Comparison of ENCODE assay signal across 26 cellular contexts in the genomic region with DNA sequence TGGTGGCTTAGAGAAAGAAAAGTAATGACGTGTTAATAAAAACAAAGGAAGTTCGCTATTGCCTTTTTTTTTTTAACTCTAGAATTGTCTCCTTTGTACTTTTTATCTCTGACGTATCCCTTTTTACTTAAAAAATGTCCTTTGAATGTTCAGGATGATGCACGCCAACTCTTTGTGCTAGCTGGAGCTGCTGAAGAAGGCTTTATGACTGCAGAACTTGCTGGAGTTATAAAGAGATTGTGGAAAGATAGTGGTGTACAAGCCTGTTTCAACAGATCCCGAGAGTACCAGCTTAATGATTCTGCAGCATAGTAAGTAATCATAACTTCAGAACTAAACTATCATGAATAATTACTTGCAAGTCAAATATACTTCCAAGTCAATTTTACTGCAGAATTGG.
DNase-seq lines count a peak whose midpoint lies in the region; ATAC-seq, FAIRE-seq and TF ChIP-seq lines count a peak whose summit lies in the region.
"Had no signal": no experiment of that assay in that cellular context is flagged by ENCODE, and none has a peak within 500 bp of the region (broad histone marks: within the 10 kb centered on the region; RNA-seq: fewer than 3 reads in every experiment).

No MANE protein-coding gene starts in this region.

- no peaks in the 10 kb centered on the region for H3K9me1 ChIP-seq in keratinocyte (ENCODE audit: control insufficient read depth, extremely low read depth, insufficient read depth, low read length)

- H3K27me3 ChIP-seq in mammary epithelial cell (ENCODE audit: insufficient read depth, low read length) (no peaks in the 10 kb centered on the region), dorsolateral prefrontal cortex (no peaks in the 10 kb centered on the region), keratinocyte (ENCODE audit: control insufficient read depth, extremely low read depth, insufficient read depth, low read length) (no peaks in the 10 kb centered on the region), ovary (no peaks in the 10 kb centered on the region)
- H3K27me3 ChIP-seq: BE2C; BLaER1 treated with 17β-estradiol and CSF1 and Interleukin-3, amounts not matched to agents 10 nM and 100 nM had no signal

- in situ Hi-C loops in mammary epithelial cell (cut with MboI; ENCODE audit: low sequenced_read_pairs in 2 of 2): no loop called here

- H3K79me2 ChIP-seq in mammary epithelial cell (ENCODE audit: insufficient read depth, low read length) (peaks cover 38% of the 10 kb centered on the region), keratinocyte (ENCODE audit: control insufficient read depth, insufficient read depth, low read length) (peaks cover 11% of the 10 kb centered on the region)

- no peak overlapping the region for H3K27ac ChIP-seq in mammary epithelial cell (ENCODE audit: insufficient read depth, low read depth, low read length)
- H3K27ac ChIP-seq in dorsolateral prefrontal cortex: peak overlapping the region in 52 of 59 donors; percentile 2 to 99 (median 57)
- H3K27ac ChIP-seq in keratinocyte (ENCODE audit: control insufficient read depth, insufficient read depth, low read length): no peak overlapping the region
- H3K27ac ChIP-seq in ovary: no peak overlapping the region
- H3K27ac ChIP-seq: 22Rv1; BLaER1 treated with 17β-estradiol and CSF1 and Interleukin-3, amounts not matched to agents 10 nM and 100 nM had no signal

- H3K36me3 ChIP-seq in mammary epithelial cell (ENCODE audit: insufficient read depth, low read length) (peaks cover 12% of the 10 kb centered on the region), keratinocyte (ENCODE audit: control insufficient read depth in 2 of 2, extremely low read depth in 1 of 2, insufficient read depth in 2 of 2, low read length in 2 of 2) (peaks cover 0 to 6% of the 10 kb centered on the region in 2 experiments), ovary (no peaks in the 10 kb centered on the region)

- peaks cover 41% of the 10 kb centered on the region for H3K36me3 Mint-ChIP-seq in MCF 10A (ENCODE audit: insufficient read depth, unreplicated experiment)
- H3K36me3 Mint-ChIP-seq: CD4-positive, alpha-beta memory T cell had no signal

- ATAC-seq in GM21619 (IDR thresholded peaks at IDR 0.05; ENCODE audit: unreplicated experiment) (no peak), HG03159 (IDR thresholded peaks at IDR 0.05; ENCODE audit: unreplicated experiment) (no peak)

- intact Hi-C loops in mammary epithelial cell (cut with micrococcal nuclease) (no loop called here), MCF 10A (cut with micrococcal nuclease) (no loop called here), dorsolateral prefrontal cortex (cut with DNase I) (no loop called here), ovary (cut with DNase I) (no loop called here)

- TF ChIP-seq CTCF in mammary epithelial cell (conservative IDR thresholded peaks at IDR 0.05 in 1 of 2, IDR thresholded peaks at IDR 0.05 in 1 of 2; ENCODE audit: extremely low read depth in 1 of 2, insufficient read depth in 1 of 2, low read depth in 1 of 2, low read length in 2 of 2) (no peak), MCF 10A (IDR thresholded peaks at IDR 0.05; ENCODE audit: unreplicated experiment) (no peak), dorsolateral prefrontal cortex (IDR thresholded peaks at IDR 0.05 in 54 of 56, conservative IDR thresholded peaks at IDR 0.05 in 2 of 56; ENCODE audit: low read depth in 1 of 56, partially characterized antibody in 56 of 56) (no peak), keratinocyte (optimal IDR thresholded peaks at IDR 0.05 in 1 of 3, IDR thresholded peaks at IDR 0.05 in 1 of 3, conservative IDR thresholded peaks at IDR 0.05 in 1 of 3; ENCODE audit: extremely low read depth in 1 of 3, insufficient read depth in 2 of 3, low read length in 3 of 3) (no peak), ovary (IDR thresholded peaks at IDR 0.05) (no peak)

- H3K27ac Mint-ChIP-seq in MCF 10A (ENCODE audit: low read depth, unreplicated experiment): no peak overlapping the region
- H3K27ac Mint-ChIP-seq: CD14-positive monocyte; CD4-positive, alpha-beta memory T cell; HFFc6 had no signal

- H3K4me1 ChIP-seq in mammary epithelial cell (ENCODE audit: insufficient read depth, low read length) (peaks cover 6% of the 10 kb centered on the region), keratinocyte (ENCODE audit: control insufficient read depth, extremely low read depth, insufficient read depth, low read length) (peaks cover 14% of the 10 kb centered on the region), ovary (ENCODE audit: insufficient read depth) (no peaks in the 10 kb centered on the region)
- H3K4me1 ChIP-seq: BE2C; BLaER1 treated with 17β-estradiol and CSF1 and Interleukin-3, amounts not matched to agents 10 nM and 100 nM had no signal

- BruUV-seq in mammary epithelial cell (replicated peaks; lab: Mats Ljungman, UMichigan): no TSS peak
- BruUV-seq in MCF 10A (replicated peaks; lab: Mats Ljungman, UMichigan): no TSS peak

- DNase-seq in mammary epithelial cell: peak; percentile 56
- DNase-seq in MCF 10A (ENCODE audit: unreplicated experiment): no peak
- DNase-seq in dorsolateral prefrontal cortex: no peak
- peak; percentile 21 for DNase-seq in keratinocyte (ENCODE audit: low read depth, low spot score)
- DNase-seq in urothelium cell line (ENCODE audit: low spot score): no peak
- DNase-seq in ovary: no peak
- DNase-seq: ACHN; AML-193; BE2C; Calu3; CD4-positive, alpha-beta memory T cell; COR-L47; DMS53; DMS79 treated with DMSO at 0.1 percent for 48 hours; GF-D8; GOT3; HFFc6 had no signal

- CTCF ChIA-PET in mammary epithelial cell (lab: Charles Lee; ENCODE audit: low non-redundant PET) (no interaction called here), MCF 10A (lab: Yijun Ruan, JAX) (interaction anchor here (0.7 to 1.6 kb wide), 3 partner anchors 52 to 1371 kb away, joined by 4 to 12 read pairs (median 4); no protein-coding TSS in a partner anchor)

- no peak overlapping the region for H3K9ac ChIP-seq in mammary epithelial cell (ENCODE audit: insufficient read depth, low read length)
- H3K9ac ChIP-seq in keratinocyte (ENCODE audit: control insufficient read depth, extremely low read depth, insufficient read depth, low read length): no peak overlapping the region
- H3K9ac ChIP-seq: BLaER1 treated with 17β-estradiol and CSF1 and Interleukin-3, amounts not matched to agents 10 nM and 100 nM had no signal

- WGBS in mammary epithelial cell (ENCODE audit: low coverage, missing lambda C conversion rate): 47% methylated on average over 5 of the region's 5 CpGs
- 96 to 97% (median 97%) methylated on average over 5 of the region's 5 CpGs for WGBS in ovary, 3 donors

- peaks cover 6% of the 10 kb centered on the region for H3K4me1 Mint-ChIP-seq in MCF 10A (ENCODE audit: insufficient read depth, unreplicated experiment)
- H3K4me1 Mint-ChIP-seq: CD14-positive monocyte; CD4-positive, alpha-beta memory T cell had no signal

- H3K9me3 ChIP-seq in mammary epithelial cell (replicated peaks; ENCODE audit: insufficient read depth, low read length) (no peaks in the 10 kb centered on the region), keratinocyte (ENCODE audit: control insufficient read depth, low read depth, low read length) (no peaks in the 10 kb centered on the region), ovary (no peaks in the 10 kb centered on the region)
- H3K9me3 ChIP-seq: BE2C; BLaER1 treated with 17β-estradiol and CSF1 and Interleukin-3, amounts not matched to agents 10 nM and 100 nM; HAP-1 had no signal

- POLR2A ChIA-PET in MCF 10A (lab: Yijun Ruan, JAX): interaction anchor here (0.8 to 2.1 kb wide), 5 partner anchors 11 to 63 kb away, joined by 3 to 9 read pairs (median 3); no protein-coding TSS in a partner anchor

- H4K20me1 ChIP-seq in mammary epithelial cell (ENCODE audit: insufficient read depth, low read length) (no peaks in the 10 kb centered on the region), keratinocyte (ENCODE audit: control insufficient read depth, extremely low read depth, insufficient read depth, low read length) (no peaks in the 10 kb centered on the region)
- H4K20me1 ChIP-seq: BLaER1 treated with 17β-estradiol and CSF1 and Interleukin-3, amounts not matched to agents 10 nM and 100 nM had no signal

- no peaks in the 10 kb centered on the region for H3K9me3 Mint-ChIP-seq in MCF 10A (ENCODE audit: unreplicated experiment)
- H3K9me3 Mint-ChIP-seq: HFFc6 had no signal

- H3K4me2 ChIP-seq in mammary epithelial cell (ENCODE audit: insufficient read depth, low read depth, low read length) (peak overlapping the region; percentile 10), keratinocyte (ENCODE audit: control insufficient read depth, extremely low read depth, insufficient read depth, low read depth, low read length) (peak overlapping the region; percentile 54)
- H3K4me2 ChIP-seq: BLaER1 treated with 17β-estradiol and CSF1 and Interleukin-3, amounts not matched to agents 10 nM and 100 nM had no signal

- TF ChIP-seq POLR2A in ovary (IDR thresholded peaks at IDR 0.05): no peak

- H2AFZ ChIP-seq in mammary epithelial cell (ENCODE audit: low read depth, low read length) (no peak overlapping the region), keratinocyte (ENCODE audit: control insufficient read depth, low read length) (no peak overlapping the region)

- TF ChIP-seq EP300 in ovary (IDR thresholded peaks at IDR 0.05): no peak

- H3K4me3 Mint-ChIP-seq in MCF 10A (ENCODE audit: unreplicated experiment): no peak overlapping the region
- H3K4me3 Mint-ChIP-seq: CD14-positive monocyte; CD4-positive, alpha-beta memory T cell; HFFc6 had no signal

- no peaks in the 10 kb centered on the region for H3K27me3 Mint-ChIP-seq in MCF 10A (ENCODE audit: insufficient read depth, unreplicated experiment)
- H3K27me3 Mint-ChIP-seq: CD4-positive, alpha-beta memory T cell had no signal

- H3K4me3 ChIP-seq in mammary epithelial cell (replicated peaks in 1 of 3; ENCODE audit: insufficient read depth in 1 of 3, low read depth in 2 of 3, low read length in 3 of 3) (no peak overlapping the region), dorsolateral prefrontal cortex (no peak overlapping the region), keratinocyte (ENCODE audit: control insufficient read depth in 2 of 3, extremely low read depth in 1 of 3, insufficient read depth in 2 of 3, low read depth in 1 of 3, low read length in 3 of 3) (no peak overlapping the region), ovary (no peak overlapping the region)
- H3K4me3 ChIP-seq: BLaER1 treated with 17β-estradiol and CSF1 and Interleukin-3, amounts not matched to agents 10 nM and 100 nM; HAP-1 had no signal

- FAIRE-seq in keratinocyte (lab: Jason Lieb, UNC) (peak; percentile 67), urothelium cell line (lab: Jason Lieb, UNC) (peak; percentile 85)
- FAIRE-seq: A204.1, GM12891, GM18507 had no signal

- dilution Hi-C loops in mammary epithelial cell (cut with HindIII; ENCODE audit: low sequenced_read_pairs): loop anchor here (10.0 kb wide), 1 partner anchor 64 kb away; a partner anchor contains a TSS
- dilution Hi-C loops in keratinocyte (cut with MboI; ENCODE audit: extremely low pct_ligation_motif_present, low sequenced_read_pairs): no loop called here

Comparison
In these comparisons a context has a peak if more than half of its experiments do, and no peak if none do; other contexts are left out.
1. DNase-seq: peak in mammary epithelial cell (single experiment) and keratinocyte (single experiment); none in MCF 10A (single experiment), dorsolateral prefrontal cortex (0 of 10), urothelium cell line (single experiment) and ovary (0 of 5).
2. H3K27ac ChIP-seq: peak in dorsolateral prefrontal cortex (52 of 59); none in mammary epithelial cell (single experiment), keratinocyte (single experiment) and ovary (0 of 2).